In genomic region chr3:71131893-71132314, GRCh38 we compare ENCODE assay signal across 10 cellular contexts.
DNase-seq lines count a peak whose midpoint lies in the region; ATAC-seq and TF ChIP-seq lines count a peak whose summit lies in the region.
"Had no signal": no experiment of that assay in that cellular context is flagged by ENCODE, and none has a peak within 500 bp of the region (broad histone marks: within the 10 kb centered on the region; RNA-seq: fewer than 3 reads in every experiment).

No MANE protein-coding gene starts in this region.

- peak overlapping the region; percentile 82; the same call in 1 of the 2 replicates for H3K4me2 ChIP-seq in PC-3 (ENCODE audit: low read length)

- no peak overlapping the region for H3K27ac ChIP-seq in PC-3 (ENCODE audit: low read length)
- peak overlapping the region; percentile 83 to 97 (median 90) for H3K27ac ChIP-seq in gastroesophageal sphincter
- peak overlapping the region; percentile 82 to 88 for H3K27ac ChIP-seq in prostate gland
- no peak overlapping the region for H3K27ac ChIP-seq in RWPE1

- DNase-seq in Caki2 (ENCODE audit: low read depth) (peak; percentile 64), PC-3 (no peak), prostate gland (ENCODE audit: low spot score) (no peak), RWPE1 (ENCODE audit: low spot score) (no peak), foreskin melanocyte (no peak)
- DNase-seq in activated CD4-positive, CD25-positive, alpha-beta regulatory T cell (lab: John Stamatoyannopoulos, UW): no peak
- DNase-seq: MG63, SW 1271 had no signal

- no TSS peak for BruUV-seq in PC-3 (replicated peaks; lab: Mats Ljungman, UMichigan)

- no peak for TF ChIP-seq EP300 in gastroesophageal sphincter (IDR thresholded peaks at IDR 0.05)

- POLR2A ChIA-PET in PC-3 (lab: Charles Lee; ENCODE audit: unreplicated experiment) (interaction anchor here (0.6 kb wide), 1 partner anchor 25 kb away, joined by 3 read pairs; no protein-coding TSS in a partner anchor), RWPE1 (lab: Yijun Ruan, JAX; ENCODE audit: low non-redundant PET) (no interaction called here)

- H2AFZ ChIP-seq in PC-3 (ENCODE audit: low read length): no peak overlapping the region

- no peaks in the 10 kb centered on the region for H3K9me2 ChIP-seq in PC-3 (replicated peaks; ENCODE audit: low read length)

- H3K36me3 ChIP-seq in PC-3 (ENCODE audit: low read depth, low read length) (no peaks in the 10 kb centered on the region), gastroesophageal sphincter (no peaks in the 10 kb centered on the region), prostate gland (no peaks in the 10 kb centered on the region)
- H3K36me3 ChIP-seq: MG63 had no signal

- no peaks in the 10 kb centered on the region for H3K9me3 ChIP-seq in PC-3 (ENCODE audit: low read length)
- H3K9me3 ChIP-seq in gastroesophageal sphincter: no peaks in the 10 kb centered on the region
- no peaks in the 10 kb centered on the region for H3K9me3 ChIP-seq in prostate gland
- H3K9me3 ChIP-seq: MG63 had no signal

- peaks cover 32% of the 10 kb centered on the region for H3K4me1 ChIP-seq in PC-3 (ENCODE audit: insufficient read depth, low read length)
- peaks cover 20 to 85% (median 24%) of the 10 kb centered on the region in 3 donors for H3K4me1 ChIP-seq in gastroesophageal sphincter
- H3K4me1 ChIP-seq in prostate gland (replicated peaks): peaks cover 36% of the 10 kb centered on the region

- no peaks in the 10 kb centered on the region for H4K20me1 ChIP-seq in PC-3 (ENCODE audit: low read length)

- H3K27me3 ChIP-seq in PC-3 (ENCODE audit: low read length): no peaks in the 10 kb centered on the region
- H3K27me3 ChIP-seq in gastroesophageal sphincter: no peaks in the 10 kb centered on the region
- no peaks in the 10 kb centered on the region for H3K27me3 ChIP-seq in prostate gland (replicated peaks; ENCODE audit: insufficient read depth)
- H3K27me3 ChIP-seq: MG63 had no signal

- TF ChIP-seq CTCF in PC-3 (conservative IDR thresholded peaks at IDR 0.05; ENCODE audit: low read depth, low read length) (no peak), gastroesophageal sphincter (IDR thresholded peaks at IDR 0.05) (no peak), prostate gland (IDR thresholded peaks at IDR 0.05) (no peak), RWPE1 (conservative IDR thresholded peaks at IDR 0.05; ENCODE audit: low read depth) (no peak)

- no peaks in the 10 kb centered on the region for H3F3A ChIP-seq in PC-3 (ENCODE audit: low read length, unreplicated experiment)

- 20% methylated on average over 4 of the region's 5 CpGs; no CpG with 5 or more reads in 1 of the 2 donors for WGBS in gastroesophageal sphincter (ENCODE audit: low coverage in 1 of 2), 2 donors
- WGBS in prostate gland: 48% methylated on average over 5 of the region's 5 CpGs

- no peak overlapping the region for H3K9ac ChIP-seq in PC-3 (ENCODE audit: low read length)

- in situ Hi-C loops in Caki2 (cut with HindIII; ENCODE audit: low pct_unique_long_range_greater_than_20kb, low sequenced_read_pairs): no loop called here

- ATAC-seq in PC-3: no peak
- no peak for ATAC-seq in gastroesophageal sphincter
- ATAC-seq in GM18861 (IDR thresholded peaks at IDR 0.05; ENCODE audit: unreplicated experiment): no peak

- no peak for TF ChIP-seq POLR2A in gastroesophageal sphincter (IDR thresholded peaks at IDR 0.05)
- TF ChIP-seq POLR2A in prostate gland (IDR thresholded peaks at IDR 0.05): no peak

- intact Hi-C loops in PC-3 (cut with micrococcal nuclease): loop anchor here (5.0 kb wide), 2 partner anchors 75 to 450 kb away; partner anchors contain the start of gene FOXP1
- intact Hi-C loops in prostate gland (cut with DNase I): no loop called here

- H3K4me3 ChIP-seq in PC-3 (ENCODE audit: low read length) (no peak overlapping the region), gastroesophageal sphincter (peak overlapping the region; percentile 57 to 89), prostate gland (no peak overlapping the region)
- H3K4me3 ChIP-seq: MG63 had no signal

- CTCF ChIA-PET in PC-3 (lab: Charles Lee) (no interaction called here), RWPE1 (lab: Yijun Ruan, JAX) (no interaction called here)

- no peaks in the 10 kb centered on the region for H3K79me2 ChIP-seq in PC-3 (ENCODE audit: low read length)

Comparison
In these comparisons a context has a peak if more than half of its experiments do, and no peak if none do; other contexts are left out.
1. H3K27ac ChIP-seq: peak in gastroesophageal sphincter (4 of 4) and prostate gland (2 of 2); none in PC-3 (single experiment) and RWPE1 (single experiment).
2. H3K4me3 ChIP-seq: peak in gastroesophageal sphincter (2 of 2); none in PC-3 (single experiment) and prostate gland (0 of 2).